Comparison of ENCODE assay signal across 8 cellular contexts in genomic region chr7:2863461-2864066, GRCh38. TPM values are rescaled to one million over a fixed set of nuclear protein-coding genes. Genes with fewer than 3 reads are reported as not detected.
A peak's percentile ranks its signal among the peaks of the same experiment; 100 is the strongest.
DNase-seq lines count a peak whose midpoint lies in the region; ATAC-seq and TF ChIP-seq lines count a peak whose summit lies in the region.

No MANE protein-coding gene starts in this region.

- peak; percentile 86 for TF ChIP-seq POLR2A in GM19193 (IDR thresholded peaks at IDR 0.05; ENCODE audit: extremely low read depth, insufficient read depth, insufficient read length)
- peak in 1 of 2 donors; percentile 41 for TF ChIP-seq POLR2A in gastrocnemius medialis (IDR thresholded peaks at IDR 0.05)

- peak overlapping the region; percentile 69 for H3K9ac ChIP-seq in BLaER1

- H3K9me3 Mint-ChIP-seq in activated naive CD4-positive, alpha-beta T cell treated with anti-CD3 and anti-CD28 coated beads, Interleukin-2, amount 50 U/mL, for 72 hours, result no peaks in the 10 kb centered on the region

- peak overlapping the region; percentile 83 to 97 for H3K27ac Mint-ChIP-seq in activated naive CD4-positive, alpha-beta T cell treated with anti-CD3 and anti-CD28 coated beads, Interleukin-2, amount 50 U/mL, for 72 hours

- no peaks in the 10 kb centered on the region for H3K36me3 Mint-ChIP-seq in activated naive CD4-positive, alpha-beta T cell treated with anti-CD3 and anti-CD28 coated beads, Interleukin-2, amount 50 U/mL, for 72 hours

- H3K27ac ChIP-seq in BLaER1 (peak overlapping the region; percentile 87), gastrocnemius medialis (peak overlapping the region; percentile 68 to 83 (median 77))

- peaks cover 82% of the 10 kb centered on the region for H3K4me1 ChIP-seq in BLaER1
- peaks cover 11 to 19% of the 10 kb centered on the region in 2 donors for H3K4me1 ChIP-seq in gastrocnemius medialis

- DNase-seq in SK-N-DZ (ENCODE audit: low spot score) (peak; percentile 59), left cardiac atrium (peak; percentile 87), gastrocnemius medialis (peak; percentile 61 to 74), DMS 273 (lab: John Stamatoyannopoulos, UW; ENCODE audit: unreplicated experiment) (no peak)
- DNase-seq in activated naive CD4-positive, alpha-beta T cell treated with anti-CD3 and anti-CD28 coated beads, Interleukin-2, amount 50 U/mL, for 72 hours (ENCODE audit: low spot score in 2 of 2), result peak; percentile 70 to 90

- peak overlapping the region; percentile 89 for H3K4me2 ChIP-seq in BLaER1

- H3K4me3 ChIP-seq in BLaER1 (peak overlapping the region; percentile 50), gastrocnemius medialis (peak overlapping the region in 2 of 4 donors; percentile 16 to 21)

- intact Hi-C loops in left cardiac atrium (cut with DNase I) (no loop called here), gastrocnemius medialis (cut with DNase I; ENCODE audit: low total_unique reads) (loop anchor here (10.0 kb wide), 2 partner anchors 291 to 1031 kb away; no protein-coding TSS in a partner anchor)

- H3K27me3 ChIP-seq in BLaER1, result no peaks in the 10 kb centered on the region
- no peaks in the 10 kb centered on the region for H3K27me3 ChIP-seq in gastrocnemius medialis

- no peak for TF ChIP-seq CTCF in gastrocnemius medialis (IDR thresholded peaks at IDR 0.05 in 4 of 5, conservative IDR thresholded peaks at IDR 0.05 in 1 of 5)

- H4K20me1 ChIP-seq in BLaER1, result no peaks in the 10 kb centered on the region

- ATAC-seq in HG03342 (IDR thresholded peaks at IDR 0.05; ENCODE audit: unreplicated experiment) (peak; percentile 97), left cardiac atrium (peak; percentile 94 to 96), gastrocnemius medialis (peak; percentile 57 to 78)
- ATAC-seq in activated naive CD4-positive, alpha-beta T cell treated with anti-CD3 and anti-CD28 coated beads, Interleukin-2, amount 50 U/mL, for 72 hours, result peak; percentile 97 to 99

- H3K36me3 ChIP-seq in BLaER1 (peaks cover 19% of the 10 kb centered on the region), gastrocnemius medialis (no peaks in the 10 kb centered on the region)

- H3K9me3 ChIP-seq in BLaER1 (no peaks in the 10 kb centered on the region), gastrocnemius medialis (no peaks in the 10 kb centered on the region)

- in situ Hi-C loops in gastrocnemius medialis (cut with MboI; ENCODE audit: low sequenced_read_pairs in 4 of 4), result no loop called here

RNA-seq across cellular contexts. Expression of gene GNA12, which starts 19.5 kb away (rescaled TPM):
- polyA plus RNA-seq in SK-N-DZ (2014; cell fraction: cytosol; rRNA removed), result 11.6 and 14.4 TPM in 2 replicates
- 5.5 and 9.0 TPM in 2 replicates for polyA plus RNA-seq in SK-N-DZ (2014; cell fraction: nucleus; rRNA removed)
- total RNA-seq in activated naive CD4-positive, alpha-beta T cell treated with anti-CD3 and anti-CD28 coated beads, Interleukin-2, amount 50 U/mL, for 72 hours, result 10 to 100 TPM; 16.7 to 19.8 TPM
- 10 to 100 TPM; 47.4 to 52.2 TPM for total RNA-seq in left cardiac atrium
- 1 to 10 TPM; 7.6 to 8.4 (median 8.1) TPM for total RNA-seq in gastrocnemius medialis
